ENCODE assay signal across 27 cellular contexts in genomic region chr7:129569326-129569725, GRCh38. TPM values are rescaled to one million over a fixed set of nuclear protein-coding genes. Genes with fewer than 3 reads are reported as not detected.
A peak's percentile ranks its signal among the peaks of the same experiment; 100 is the strongest.
DNase-seq lines count a peak whose midpoint lies in the region; ATAC-seq, FAIRE-seq and TF ChIP-seq lines count a peak whose summit lies in the region.
"Had no signal": no experiment of that assay in that cellular context is flagged by ENCODE, and none has a peak within 500 bp of the region (broad histone marks: within the 10 kb centered on the region; RNA-seq: fewer than 3 reads in every experiment).

No MANE protein-coding gene starts in this region.

- H3K4me1 ChIP-seq in ACC112 (ENCODE audit: control insufficient read depth, insufficient read depth, low read length, unreplicated experiment): peaks cover 10% of the 10 kb centered on the region
- H3K4me1 ChIP-seq in HUES48 (ENCODE audit: control insufficient read depth, insufficient read depth, low read length): no peaks in the 10 kb centered on the region
- H3K4me1 ChIP-seq in adipocyte (ENCODE audit: control insufficient read depth, insufficient read depth, low read length): peaks cover 9% of the 10 kb centered on the region
- peaks cover 14% of the 10 kb centered on the region for H3K4me1 ChIP-seq in keratinocyte (ENCODE audit: control insufficient read depth, extremely low read depth, insufficient read depth, low read length)
- H3K4me1 ChIP-seq in mesendoderm (ENCODE audit: control insufficient read depth, low read depth, low read length): no peaks in the 10 kb centered on the region
- H3K4me1 ChIP-seq in psoas muscle: no peaks in the 10 kb centered on the region
- H3K4me1 ChIP-seq: adrenal gland, body of pancreas, tibial nerve had no signal

- no peak overlapping the region for H2BK120ac ChIP-seq in mesendoderm (ENCODE audit: low read depth, low read length)

- H3K36me3 ChIP-seq in ACC112 (ENCODE audit: insufficient read depth, low read length) (no peaks in the 10 kb centered on the region), HUES48 (ENCODE audit: control insufficient read depth, insufficient read depth, low read length) (no peaks in the 10 kb centered on the region), adipocyte (ENCODE audit: control insufficient read depth, insufficient read depth, low read length, severe bottlenecking) (no peaks in the 10 kb centered on the region), keratinocyte (ENCODE audit: control insufficient read depth in 2 of 2, extremely low read depth in 1 of 2, insufficient read depth in 2 of 2, low read length in 2 of 2) (no peaks in the 10 kb centered on the region), mesendoderm (ENCODE audit: control insufficient read depth, insufficient read depth, low read length) (no peaks in the 10 kb centered on the region), psoas muscle (ENCODE audit: insufficient read depth in 1 of 2, low read depth in 1 of 2) (no peaks in the 10 kb centered on the region)
- H3K36me3 ChIP-seq: adrenal gland, tibial nerve had no signal

- no peak for DNase-seq in adipocyte (ENCODE audit: low read depth)
- no peak for DNase-seq in keratinocyte (ENCODE audit: low read depth, low spot score)
- no peak for DNase-seq in mesendoderm
- no peak for DNase-seq in effector memory CD8-positive, alpha-beta T cell
- no peak for DNase-seq in psoas muscle
- no peak for DNase-seq in NCI-H1417 treated with DMSO at 0.1 percent for 48 hours (lab: John Stamatoyannopoulos, UW)
- DNase-seq: activated CD4-positive, alpha-beta T cell treated with anti-CD3 and anti-CD28 coated beads for 4 hours; activated CD8-positive, alpha-beta T cell treated with anti-CD3 and anti-CD28 coated beads, Interleukin-2, amount 10 ng/mL, durations not matched to agents 7 days and 5 days; activated naive CD4-positive, alpha-beta T cell treated with anti-CD3 and anti-CD28 coated beads for 36 hours; body of pancreas; CD4-positive, alpha-beta memory T cell; cerebellar nuclear complex; dorsolateral prefrontal cortex; GOT3; hypothalamus; immature natural killer cell; NCI-H510A; right cardiac atrium; Right ventricle myocardium superior; stimulated activated CD4-positive, alpha-beta T cell treated with anti-CD3 and anti-CD28 coated beads, Interleukin-12 subunit alpha, Interleukin-12 subunit beta, amount 100 ng/mL, for 4 hours; stimulated activated CD4-positive, alpha-beta T cell treated with anti-CD3 and anti-CD28 coated beads, Interleukin-2, amount 100 ng/mL, for 48 hours had no signal

- H3K36me3 Mint-ChIP-seq in effector memory CD8-positive, alpha-beta T cell (ENCODE audit: insufficient read depth): no peaks in the 10 kb centered on the region

- H2BK5ac ChIP-seq in mesendoderm (ENCODE audit: low read length): no peak overlapping the region

- H3K27me3 Mint-ChIP-seq in effector memory CD8-positive, alpha-beta T cell: peaks cover 25 to 30% of the 10 kb centered on the region in 2 donors

- no peak for ATAC-seq in effector memory CD8-positive, alpha-beta T cell (replicated peaks)
- ATAC-seq in psoas muscle: no peak
- ATAC-seq: activated CD8-positive, alpha-beta T cell treated with anti-CD3 and anti-CD28 coated beads, Interleukin-2, amount 10 ng/mL, durations not matched to agents 7 days and 5 days; body of pancreas; right cardiac atrium had no signal

- H3K27ac Mint-ChIP-seq in effector memory CD8-positive, alpha-beta T cell: no peak overlapping the region
- H3K27ac Mint-ChIP-seq: activated CD8-positive, alpha-beta T cell treated with anti-CD3 and anti-CD28 coated beads, Interleukin-2, amount 10 ng/mL, durations not matched to agents 7 days and 5 days; activated naive CD4-positive, alpha-beta T cell treated with anti-CD3 and anti-CD28 coated beads for 36 hours; B cell; CD4-positive, alpha-beta memory T cell; immature natural killer cell; memory B cell had no signal

- no peaks in the 10 kb centered on the region for H3K9me1 ChIP-seq in keratinocyte (ENCODE audit: control insufficient read depth, extremely low read depth, insufficient read depth, low read length)

- H3K9ac ChIP-seq in HUES48 (ENCODE audit: low read depth, low read length) (no peak overlapping the region), adipocyte (ENCODE audit: low read length) (peak overlapping the region; percentile 7), keratinocyte (ENCODE audit: control insufficient read depth, extremely low read depth, insufficient read depth, low read length) (no peak overlapping the region), mesendoderm (ENCODE audit: low read length) (no peak overlapping the region)

- H3K9me3 Mint-ChIP-seq in effector memory CD8-positive, alpha-beta T cell: peaks cover 0 to 7% of the 10 kb centered on the region in 2 donors

- WGBS in mesendoderm (ENCODE audit: extremely low coverage, insufficient coverage, low lambda C conversion rate): no CpG with 5 or more reads among the region's 4 CpGs
- WGBS in psoas muscle, 3 donors: 53 to 67% (median 65%) methylated on average over 4 of the region's 4 CpGs

- H3K4me3 Mint-ChIP-seq in effector memory CD8-positive, alpha-beta T cell: no peak overlapping the region
- H3K4me3 Mint-ChIP-seq: activated CD8-positive, alpha-beta T cell treated with anti-CD3 and anti-CD28 coated beads, Interleukin-2, amount 10 ng/mL, durations not matched to agents 7 days and 5 days; activated naive CD4-positive, alpha-beta T cell treated with anti-CD3 and anti-CD28 coated beads for 36 hours; B cell; CD4-positive, alpha-beta memory T cell; immature natural killer cell; memory B cell had no signal

- H3K4ac ChIP-seq in mesendoderm (ENCODE audit: low read depth, low read length): no peak overlapping the region

- H3K27ac ChIP-seq in ACC112 (ENCODE audit: low read depth, low read length): peak overlapping the region; percentile 69
- H3K27ac ChIP-seq in HUES48 (ENCODE audit: low read depth, low read length): peak overlapping the region; percentile 3
- peak overlapping the region; percentile 60 for H3K27ac ChIP-seq in keratinocyte (ENCODE audit: control insufficient read depth, insufficient read depth, low read length)
- H3K27ac ChIP-seq in mesendoderm (ENCODE audit: low read depth, low read length): no peak overlapping the region
- no peak overlapping the region for H3K27ac ChIP-seq in psoas muscle
- H3K27ac ChIP-seq: adrenal gland, body of pancreas, dorsolateral prefrontal cortex, tibial nerve had no signal

- no peaks in the 10 kb centered on the region for H4K20me1 ChIP-seq in keratinocyte (ENCODE audit: control insufficient read depth, extremely low read depth, insufficient read depth, low read length)

- H2AFZ ChIP-seq in ACC112 (ENCODE audit: low read length, unreplicated experiment) (peak overlapping the region; percentile 86), keratinocyte (ENCODE audit: control insufficient read depth, low read length) (peak overlapping the region; percentile 40)

- no peak overlapping the region for H3K18ac ChIP-seq in mesendoderm (ENCODE audit: low read length)

- no peaks in the 10 kb centered on the region for H3K4me1 Mint-ChIP-seq in effector memory CD8-positive, alpha-beta T cell (ENCODE audit: low read depth in 2 of 2)
- H3K4me1 Mint-ChIP-seq: memory B cell had no signal

- H2BK15ac ChIP-seq in mesendoderm (replicated peaks; ENCODE audit: low read depth): no peak overlapping the region

- intact Hi-C loops in psoas muscle (cut with DNase I): no loop called here

- H2AK5ac ChIP-seq in mesendoderm (ENCODE audit: low read length): no peak overlapping the region

- H3K4me3 ChIP-seq in ACC112 (ENCODE audit: low read depth, low read length) (peak overlapping the region; percentile 44; the same call in 1 of the 2 replicates), HUES48 (ENCODE audit: low read depth, low read length) (no peak overlapping the region), adipocyte (ENCODE audit: low read length) (no peak overlapping the region), keratinocyte (ENCODE audit: control insufficient read depth in 2 of 3, extremely low read depth in 1 of 3, insufficient read depth in 2 of 3, low read depth in 1 of 3, low read length in 3 of 3) (peak overlapping the region in 2 of 3 experiments; percentile 18 to 27), mesendoderm (ENCODE audit: low read length) (no peak overlapping the region), psoas muscle (no peak overlapping the region)
- H3K4me3 ChIP-seq: adrenal gland, body of pancreas, dorsolateral prefrontal cortex, tibial nerve had no signal

- H3K79me1 ChIP-seq in mesendoderm (ENCODE audit: low read length): no peaks in the 10 kb centered on the region

- dilution Hi-C loops in keratinocyte (cut with MboI; ENCODE audit: extremely low pct_ligation_motif_present, low sequenced_read_pairs): no loop called here

- H3K9me3 ChIP-seq in HUES48 (ENCODE audit: control insufficient read depth, insufficient read depth, low read length): no peaks in the 10 kb centered on the region
- no peaks in the 10 kb centered on the region for H3K9me3 ChIP-seq in adipocyte (ENCODE audit: control insufficient read depth, low read length)
- no peaks in the 10 kb centered on the region for H3K9me3 ChIP-seq in keratinocyte (ENCODE audit: control insufficient read depth, low read depth, low read length)
- no peaks in the 10 kb centered on the region for H3K9me3 ChIP-seq in psoas muscle
- H3K9me3 ChIP-seq: adrenal gland, body of pancreas had no signal

- H3K4me2 ChIP-seq in keratinocyte (ENCODE audit: control insufficient read depth, extremely low read depth, insufficient read depth, low read depth, low read length) (peak overlapping the region; percentile 69), mesendoderm (ENCODE audit: low read length) (no peak overlapping the region)

- no peak overlapping the region for H4K8ac ChIP-seq in mesendoderm (ENCODE audit: low read depth, low read length)

- H3K23ac ChIP-seq in mesendoderm (ENCODE audit: low read length): no peak overlapping the region

- no peak overlapping the region for H4K5ac ChIP-seq in mesendoderm (ENCODE audit: low read length)

- H3K56ac ChIP-seq in mesendoderm (ENCODE audit: low read length): no peak overlapping the region

- FAIRE-seq in keratinocyte (lab: Jason Lieb, UNC): no peak

- H3K27me3 ChIP-seq in ACC112 (ENCODE audit: insufficient read depth, low read length): 0 out of 2 replicates have a peak, but pooled peaks cover under 1% of the 10 kb centered on the region
- no peaks in the 10 kb centered on the region for H3K27me3 ChIP-seq in HUES48 (ENCODE audit: control insufficient read depth, insufficient read depth, low read length)
- no peaks in the 10 kb centered on the region for H3K27me3 ChIP-seq in adipocyte (replicated peaks; ENCODE audit: control insufficient read depth, insufficient read depth, low read length)
- H3K27me3 ChIP-seq in keratinocyte (ENCODE audit: control insufficient read depth, extremely low read depth, insufficient read depth, low read length): peaks cover 3% of the 10 kb centered on the region
- no peaks in the 10 kb centered on the region for H3K27me3 ChIP-seq in mesendoderm (ENCODE audit: insufficient read depth, low read length, poor library complexity)
- H3K27me3 ChIP-seq in psoas muscle (ENCODE audit: insufficient read depth in 3 of 3, low read length in 2 of 3): peaks cover 0 to 6% (median 3%) of the 10 kb centered on the region in 3 donors
- H3K27me3 ChIP-seq: adrenal gland, body of pancreas, tibial nerve had no signal

- H3K79me2 ChIP-seq in ACC112 (ENCODE audit: control insufficient read depth, insufficient read depth, low read length, unreplicated experiment): no peaks in the 10 kb centered on the region
- H3K79me2 ChIP-seq in keratinocyte (ENCODE audit: control insufficient read depth, insufficient read depth, low read length): no peaks in the 10 kb centered on the region
- no peaks in the 10 kb centered on the region for H3K79me2 ChIP-seq in mesendoderm (ENCODE audit: control insufficient read depth, insufficient read depth, low read length)

- TF ChIP-seq CTCF in keratinocyte (optimal IDR thresholded peaks at IDR 0.05 in 1 of 3, IDR thresholded peaks at IDR 0.05 in 1 of 3, conservative IDR thresholded peaks at IDR 0.05 in 1 of 3; ENCODE audit: extremely low read depth in 1 of 3, insufficient read depth in 2 of 3, low read length in 3 of 3): no peak
- TF ChIP-seq CTCF in psoas muscle (IDR thresholded peaks at IDR 0.05): no peak

RNA-seq across cellular contexts. Expression of gene NRF1, which starts 42.2 kb away (rescaled TPM):
- polyA plus RNA-seq in keratinocyte: 9.2 to 12.6 TPM (median 10.4 TPM) in 3 replicates
- 3.1 TPM for polyA plus RNA-seq in keratinocyte (2011; ENCODE audit: low read depth)
- 6.7 and 7.0 TPM in 2 replicates for polyA plus RNA-seq in keratinocyte (2011; cell fraction: cytosol; rRNA removed)
- polyA plus RNA-seq in keratinocyte (2011; cell fraction: nucleus; rRNA removed): 20.3 and 25.7 TPM in 2 replicates
- 7.1 and 8.3 TPM in 2 replicates for polyA plus RNA-seq in keratinocyte (2012; ENCODE audit: low replicate concordance)
- 17.2 to 28.9 TPM (median 22.8 TPM) in 3 replicates for polyA minus RNA-seq in keratinocyte
- 9.0 TPM for polyA minus RNA-seq in keratinocyte (2011; cell fraction: cytosol; rRNA and poly(A)+ RNA removed)
- 12.3 and 29.0 TPM in 2 replicates for polyA minus RNA-seq in keratinocyte (2011; cell fraction: nucleus; rRNA and poly(A)+ RNA removed)
- polyA plus RNA-seq in mesendoderm (2013, experiment 1 of 2): 14.2 TPM
- 15.0 TPM for polyA plus RNA-seq in mesendoderm (2013, experiment 2 of 2)
- total RNA-seq in psoas muscle: 10 to 100 TPM; 10.0 to 13.7 (median 10.7) TPM
- 1 to 10 TPM; 4.4 to 9.8 (median 4.9) TPM for polyA plus RNA-seq in psoas muscle

Comparison
In these comparisons a context has a peak if more than half of its experiments do, and no peak if none do; other contexts are left out.
1. H3K27ac ChIP-seq: peak in ACC112 (single experiment), HUES48 (single experiment) and keratinocyte (single experiment); none in mesendoderm (single experiment) and psoas muscle (single experiment).
2. H3K4me3 ChIP-seq: peak in ACC112 (single experiment) and keratinocyte (2 of 3); none in HUES48 (single experiment), adipocyte (single experiment), mesendoderm (single experiment) and psoas muscle (single experiment).